ENCODE assay signal across 10 cellular contexts in the genomic region with DNA sequence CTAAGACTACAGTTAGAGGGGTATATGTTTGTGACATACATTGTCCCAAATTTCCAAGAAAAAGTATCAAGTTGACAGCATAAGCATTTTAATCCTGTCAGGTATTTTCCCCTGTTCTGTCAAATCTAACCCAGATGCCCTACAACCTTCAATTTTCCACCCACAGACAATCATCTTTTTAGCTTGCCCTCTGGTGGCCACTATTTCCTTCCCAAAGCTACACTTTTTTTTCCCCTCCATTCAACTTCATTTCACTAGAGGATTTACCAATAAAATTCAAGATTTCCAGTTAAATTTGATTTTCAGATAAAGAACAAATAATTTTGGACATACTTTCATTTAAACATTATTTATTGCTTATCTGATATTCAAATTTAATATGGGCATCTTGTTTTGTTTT.
DNase-seq lines count a peak whose midpoint lies in the region; ATAC-seq and TF ChIP-seq lines count a peak whose summit lies in the region.
"Had no signal": no experiment of that assay in that cellular context is flagged by ENCODE, and none has a peak within 500 bp of the region (broad histone marks: within the 10 kb centered on the region; RNA-seq: fewer than 3 reads in every experiment).

No MANE protein-coding gene starts in this region.

- TF ChIP-seq CTCF in heart right ventricle (IDR thresholded peaks at IDR 0.05): peak in 7 of 9 donors; percentile 38 to 61 (median 47)
- peak; percentile 30; the same call in 1 of the 2 replicates for TF ChIP-seq CTCF in Panc1 (IDR thresholded peaks at IDR 0.05)
- peak in 4 of 6 experiments; percentile 11 to 51 (median 34) for TF ChIP-seq CTCF in upper lobe of left lung (IDR thresholded peaks at IDR 0.05)
- no peak for TF ChIP-seq CTCF in vagina (IDR thresholded peaks at IDR 0.05)

- H3K27ac ChIP-seq in heart right ventricle (no peak overlapping the region), Panc1 (ENCODE audit: low read length) (no peak overlapping the region), upper lobe of left lung (no peak overlapping the region), vagina (no peak overlapping the region)

- POLR2A ChIA-PET in Panc1 (lab: Charles Lee): no interaction called here

- no peak overlapping the region for H3K4me3 ChIP-seq in heart right ventricle
- no peak overlapping the region for H3K4me3 ChIP-seq in Panc1 (ENCODE audit: low read depth in 2 of 2, low read length in 2 of 2)
- no peak overlapping the region for H3K4me3 ChIP-seq in upper lobe of left lung
- H3K4me3 ChIP-seq in vagina: no peak overlapping the region
- H3K4me3 ChIP-seq: K562 had no signal

- BruUV-seq in Panc1 (replicated peaks; lab: Mats Ljungman, UMichigan): no TSS peak

- H3K27me3 ChIP-seq in heart right ventricle: no peaks in the 10 kb centered on the region
- H3K27me3 ChIP-seq in Panc1 (ENCODE audit: control insufficient read depth, insufficient read depth, low read length): no peaks in the 10 kb centered on the region
- no peaks in the 10 kb centered on the region for H3K27me3 ChIP-seq in upper lobe of left lung
- H3K27me3 ChIP-seq in vagina: no peaks in the 10 kb centered on the region

- peaks cover 0 to 24% (median 0%) of the 10 kb centered on the region in 11 donors for H3K9me3 ChIP-seq in heart right ventricle
- no peaks in the 10 kb centered on the region for H3K9me3 ChIP-seq in Panc1 (ENCODE audit: control insufficient read depth, insufficient read depth, low read depth, low read length)
- peaks cover 0 to 2% (median 0%) of the 10 kb centered on the region in 4 donors for H3K9me3 ChIP-seq in upper lobe of left lung
- H3K9me3 ChIP-seq in vagina: no peaks in the 10 kb centered on the region

- TF ChIP-seq EP300 in upper lobe of left lung (IDR thresholded peaks at IDR 0.05): no peak

- intact Hi-C loops in heart right ventricle (cut with DNase I) (loop anchor here in 3 of 10 donors (10.0 kb wide), 3 partner anchors 221 to 289 kb away; partner anchors contain the start of gene TENT5A (in 1 of the 3)), cardiac septum (cut with DNase I) (no loop called here), Panc1 (cut with micrococcal nuclease; ENCODE audit: unreplicated experiment) (no loop called here), vagina (cut with DNase I) (no loop called here)

- H3K4me1 ChIP-seq in heart right ventricle (no peaks in the 10 kb centered on the region), Panc1 (ENCODE audit: control insufficient read depth, insufficient read depth, low read length) (no peaks in the 10 kb centered on the region), upper lobe of left lung (no peaks in the 10 kb centered on the region), vagina (no peaks in the 10 kb centered on the region)

- DNase-seq in heart right ventricle: no peak
- DNase-seq in cardiac septum (ENCODE audit: low spot score): no peak
- DNase-seq in Panc1 (ENCODE audit: low read depth, low spot score): no peak
- peak; percentile 65 for DNase-seq in fibroblast of peridontal ligament (ENCODE audit: extremely low read depth)
- DNase-seq in upper lobe of left lung: no peak
- DNase-seq in NK-92 treated with Interleukin-12 subunit alpha and Interleukin-12 subunit beta, amount 100 ng/mL, for 24 hours (lab: John Stamatoyannopoulos, UW): no peak
- DNase-seq in GF-D8 (lab: John Stamatoyannopoulos, UW): no peak
- DNase-seq in vagina (ENCODE audit: extremely low spot score in 2 of 2): no peak
- DNase-seq: activated effector memory CD4-positive, alpha-beta T cell treated with anti-CD3 and anti-CD28 coated beads, Interleukin-2, amount 50 U/mL, for 16 hours had no signal

- CTCF ChIA-PET in Panc1 (lab: Charles Lee): no interaction called here

- in situ Hi-C loops in Panc1 (cut with HindIII; ENCODE audit: low pct_unique_long_range_greater_than_20kb, low sequenced_read_pairs): no loop called here

- H3K36me3 ChIP-seq in heart right ventricle (no peaks in the 10 kb centered on the region), Panc1 (ENCODE audit: control insufficient read depth, insufficient read depth, low read length) (no peaks in the 10 kb centered on the region), upper lobe of left lung (no peaks in the 10 kb centered on the region), vagina (no peaks in the 10 kb centered on the region)

- TF ChIP-seq POLR2A in upper lobe of left lung (IDR thresholded peaks at IDR 0.05) (no peak), vagina (IDR thresholded peaks at IDR 0.05) (no peak)

- ATAC-seq in heart right ventricle (no peak), Panc1 (no peak), upper lobe of left lung (ENCODE audit: low FRiP score in 2 of 2) (no peak)
- ATAC-seq: K562 had no signal

Comparison
In these comparisons a context has a peak if more than half of its experiments do, and no peak if none do; other contexts are left out.
1. CTCF ChIP-seq: peak in heart right ventricle (7 of 9), Panc1 (single experiment) and upper lobe of left lung (4 of 6); none in vagina (0 of 3).